Comparison of ENCODE assay signal across 1 cellular context in the genomic region with DNA sequence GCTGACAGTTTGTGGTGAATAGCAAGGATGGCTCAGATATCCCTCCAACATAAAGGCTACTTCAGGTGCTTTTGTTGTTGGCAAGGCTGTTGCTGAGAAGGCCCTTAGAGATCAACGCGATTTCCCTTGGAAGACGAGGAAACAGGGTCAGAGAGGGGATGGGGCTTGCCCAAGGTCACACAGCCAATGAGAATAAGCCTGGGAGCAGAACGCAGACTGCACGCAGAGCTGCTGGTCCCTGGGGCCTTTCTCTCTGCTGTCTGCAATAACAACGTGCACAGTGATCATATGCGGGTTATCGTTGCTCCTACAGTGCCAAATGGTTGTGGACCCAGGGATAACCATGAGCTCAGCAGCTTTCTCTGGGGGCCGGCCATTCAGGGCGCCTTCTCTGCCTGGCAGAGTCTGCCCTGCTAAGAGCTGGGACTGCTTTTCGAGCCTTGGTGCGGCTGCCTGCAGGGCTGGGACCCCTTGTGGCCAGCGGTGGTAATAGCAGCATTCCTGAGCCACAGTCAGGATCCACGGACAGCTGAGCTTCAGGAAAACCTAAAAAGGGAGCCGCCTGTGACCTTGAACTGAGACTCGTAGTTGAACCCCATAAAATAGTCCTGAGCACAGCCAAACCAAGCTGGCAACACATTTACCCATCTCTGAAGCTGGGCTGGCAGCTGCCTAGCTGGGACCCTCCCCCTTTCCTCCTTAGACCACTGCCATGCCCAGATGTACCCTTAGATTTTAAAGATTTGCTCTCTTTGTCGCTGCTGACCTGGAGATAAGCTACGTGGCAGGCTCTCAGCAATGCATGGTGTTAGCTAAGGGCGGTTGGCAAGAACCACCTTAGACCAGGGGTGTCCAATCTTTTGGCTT.
A peak's percentile ranks its signal among the peaks of the same experiment; 100 is the strongest.
TF ChIP-seq lines count a peak whose summit lies in the region.

No MANE protein-coding gene starts in this region.

TF ChIP-seq in HepG2, 621 proteins besides CTCF, POLR2A, EP300 and RAD21 (continued from another document):
- TF ChIP-seq, protein P1, sequence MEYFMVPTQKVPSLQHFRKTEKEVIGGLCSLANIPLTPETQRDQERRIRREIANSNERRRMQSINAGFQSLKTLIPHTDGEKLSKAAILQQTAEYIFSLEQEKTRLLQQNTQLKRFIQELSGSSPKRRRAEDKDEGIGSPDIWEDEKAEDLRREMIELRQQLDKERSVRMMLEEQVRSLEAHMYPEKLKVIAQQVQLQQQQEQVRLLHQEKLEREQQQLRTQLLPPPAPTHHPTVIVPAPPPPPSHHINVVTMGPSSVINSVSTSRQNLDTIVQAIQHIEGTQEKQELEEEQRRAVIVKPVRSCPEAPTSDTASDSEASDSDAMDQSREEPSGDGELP (IDR thresholded peaks at IDR 0.05; ENCODE audit: borderline replicate concordance, low read depth), result peak; percentile 48; the same call in 1 of the 2 replicates
- TF ChIP-seq TEAD3 (CRISPR knock-in tag; optimal IDR thresholded peaks at IDR 0.05; ENCODE audit: borderline replicate concordance) (peak; percentile 80), ZNF567 (CRISPR knock-in tag; IDR thresholded peaks at IDR 0.05; ENCODE audit: borderline replicate concordance) (0 out of 2 replicates have a peak, but pooled peaks have one; percentile 26), HOXA3 (CRISPR knock-in tag; IDR thresholded peaks at IDR 0.05) (0 out of 2 replicates have a peak, but pooled peaks have one; percentile 15), ZNF598 (CRISPR knock-in tag; IDR thresholded peaks at IDR 0.05; ENCODE audit: borderline replicate concordance) (0 out of 2 replicates have a peak, but pooled peaks have one; percentile 30), STAG1 (CRISPR knock-in tag; IDR thresholded peaks at IDR 0.05) (peak; percentile 62), SPEN (CRISPR knock-in tag; IDR thresholded peaks at IDR 0.05; ENCODE audit: low read depth) (peak; percentile 49; the same call in 1 of the 2 replicates), DMAP1 (CRISPR knock-in tag; IDR thresholded peaks at IDR 0.05) (no peak), GATAD2A (CRISPR knock-in tag; IDR thresholded peaks at IDR 0.05) (0 out of 2 replicates have a peak, but pooled peaks have one; percentile 21), XRCC5 (optimal IDR thresholded peaks at IDR 0.05; ENCODE audit: low read length) (peak; percentile 96)
- TF ChIP-seq, protein P2, sequence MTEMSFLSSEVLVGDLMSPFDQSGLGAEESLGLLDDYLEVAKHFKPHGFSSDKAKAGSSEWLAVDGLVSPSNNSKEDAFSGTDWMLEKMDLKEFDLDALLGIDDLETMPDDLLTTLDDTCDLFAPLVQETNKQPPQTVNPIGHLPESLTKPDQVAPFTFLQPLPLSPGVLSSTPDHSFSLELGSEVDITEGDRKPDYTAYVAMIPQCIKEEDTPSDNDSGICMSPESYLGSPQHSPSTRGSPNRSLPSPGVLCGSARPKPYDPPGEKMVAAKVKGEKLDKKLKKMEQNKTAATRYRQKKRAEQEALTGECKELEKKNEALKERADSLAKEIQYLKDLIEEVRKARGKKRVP (CRISPR knock-in tag; IDR thresholded peaks at IDR 0.05), result no peak
- TF ChIP-seq, protein P3, sequence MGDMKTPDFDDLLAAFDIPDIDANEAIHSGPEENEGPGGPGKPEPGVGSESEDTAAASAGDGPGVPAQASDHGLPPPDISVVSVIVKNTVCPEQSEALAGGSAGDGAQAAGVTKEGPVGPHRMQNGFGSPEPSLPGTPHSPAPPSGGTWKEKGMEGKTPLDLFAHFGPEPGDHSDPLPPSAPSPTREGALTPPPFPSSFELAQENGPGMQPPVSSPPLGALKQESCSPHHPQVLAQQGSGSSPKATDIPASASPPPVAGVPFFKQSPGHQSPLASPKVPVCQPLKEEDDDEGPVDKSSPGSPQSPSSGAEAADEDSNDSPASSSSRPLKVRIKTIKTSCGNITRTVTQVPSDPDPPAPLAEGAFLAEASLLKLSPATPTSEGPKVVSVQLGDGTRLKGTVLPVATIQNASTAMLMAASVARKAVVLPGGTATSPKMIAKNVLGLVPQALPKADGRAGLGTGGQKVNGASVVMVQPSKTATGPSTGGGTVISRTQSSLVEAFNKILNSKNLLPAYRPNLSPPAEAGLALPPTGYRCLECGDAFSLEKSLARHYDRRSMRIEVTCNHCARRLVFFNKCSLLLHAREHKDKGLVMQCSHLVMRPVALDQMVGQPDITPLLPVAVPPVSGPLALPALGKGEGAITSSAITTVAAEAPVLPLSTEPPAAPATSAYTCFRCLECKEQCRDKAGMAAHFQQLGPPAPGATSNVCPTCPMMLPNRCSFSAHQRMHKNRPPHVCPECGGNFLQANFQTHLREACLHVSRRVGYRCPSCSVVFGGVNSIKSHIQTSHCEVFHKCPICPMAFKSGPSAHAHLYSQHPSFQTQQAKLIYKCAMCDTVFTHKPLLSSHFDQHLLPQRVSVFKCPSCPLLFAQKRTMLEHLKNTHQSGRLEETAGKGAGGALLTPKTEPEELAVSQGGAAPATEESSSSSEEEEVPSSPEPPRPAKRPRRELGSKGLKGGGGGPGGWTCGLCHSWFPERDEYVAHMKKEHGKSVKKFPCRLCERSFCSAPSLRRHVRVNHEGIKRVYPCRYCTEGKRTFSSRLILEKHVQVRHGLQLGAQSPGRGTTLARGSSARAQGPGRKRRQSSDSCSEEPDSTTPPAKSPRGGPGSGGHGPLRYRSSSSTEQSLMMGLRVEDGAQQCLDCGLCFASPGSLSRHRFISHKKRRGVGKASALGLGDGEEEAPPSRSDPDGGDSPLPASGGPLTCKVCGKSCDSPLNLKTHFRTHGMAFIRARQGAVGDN (CRISPR knock-in tag; IDR thresholded peaks at IDR 0.05), result peak; percentile 49
- TF ChIP-seq, protein P4, sequence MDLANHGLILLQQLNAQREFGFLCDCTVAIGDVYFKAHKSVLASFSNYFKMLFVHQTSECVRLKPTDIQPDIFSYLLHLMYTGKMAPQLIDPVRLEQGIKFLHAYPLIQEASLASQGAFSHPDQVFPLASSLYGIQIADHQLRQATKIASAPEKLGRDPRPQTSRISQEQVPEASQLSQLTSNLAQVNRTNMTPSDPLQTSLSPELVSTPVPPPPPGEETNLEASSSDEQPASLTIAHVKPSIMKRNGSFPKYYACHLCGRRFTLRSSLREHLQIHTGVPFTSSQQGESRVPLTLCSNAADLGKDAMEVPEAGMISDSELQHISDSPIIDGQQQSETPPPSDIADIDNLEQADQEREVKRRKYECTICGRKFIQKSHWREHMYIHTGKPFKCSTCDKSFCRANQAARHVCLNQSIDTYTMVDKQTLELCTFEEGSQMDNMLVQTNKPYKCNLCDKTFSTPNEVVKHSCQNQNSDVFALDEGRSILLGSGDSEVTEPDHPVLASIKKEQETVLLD (CRISPR knock-in tag; IDR thresholded peaks at IDR 0.05; ENCODE audit: low read depth), result no peak
- TF ChIP-seq, protein P5, sequence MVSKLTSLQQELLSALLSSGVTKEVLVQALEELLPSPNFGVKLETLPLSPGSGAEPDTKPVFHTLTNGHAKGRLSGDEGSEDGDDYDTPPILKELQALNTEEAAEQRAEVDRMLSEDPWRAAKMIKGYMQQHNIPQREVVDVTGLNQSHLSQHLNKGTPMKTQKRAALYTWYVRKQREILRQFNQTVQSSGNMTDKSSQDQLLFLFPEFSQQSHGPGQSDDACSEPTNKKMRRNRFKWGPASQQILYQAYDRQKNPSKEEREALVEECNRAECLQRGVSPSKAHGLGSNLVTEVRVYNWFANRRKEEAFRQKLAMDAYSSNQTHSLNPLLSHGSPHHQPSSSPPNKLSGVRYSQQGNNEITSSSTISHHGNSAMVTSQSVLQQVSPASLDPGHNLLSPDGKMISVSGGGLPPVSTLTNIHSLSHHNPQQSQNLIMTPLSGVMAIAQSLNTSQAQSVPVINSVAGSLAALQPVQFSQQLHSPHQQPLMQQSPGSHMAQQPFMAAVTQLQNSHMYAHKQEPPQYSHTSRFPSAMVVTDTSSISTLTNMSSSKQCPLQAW (CRISPR knock-in tag; IDR thresholded peaks at IDR 0.05), result peak; percentile 34; the same call in 1 of the 2 replicates
- TF ChIP-seq, protein P6, sequence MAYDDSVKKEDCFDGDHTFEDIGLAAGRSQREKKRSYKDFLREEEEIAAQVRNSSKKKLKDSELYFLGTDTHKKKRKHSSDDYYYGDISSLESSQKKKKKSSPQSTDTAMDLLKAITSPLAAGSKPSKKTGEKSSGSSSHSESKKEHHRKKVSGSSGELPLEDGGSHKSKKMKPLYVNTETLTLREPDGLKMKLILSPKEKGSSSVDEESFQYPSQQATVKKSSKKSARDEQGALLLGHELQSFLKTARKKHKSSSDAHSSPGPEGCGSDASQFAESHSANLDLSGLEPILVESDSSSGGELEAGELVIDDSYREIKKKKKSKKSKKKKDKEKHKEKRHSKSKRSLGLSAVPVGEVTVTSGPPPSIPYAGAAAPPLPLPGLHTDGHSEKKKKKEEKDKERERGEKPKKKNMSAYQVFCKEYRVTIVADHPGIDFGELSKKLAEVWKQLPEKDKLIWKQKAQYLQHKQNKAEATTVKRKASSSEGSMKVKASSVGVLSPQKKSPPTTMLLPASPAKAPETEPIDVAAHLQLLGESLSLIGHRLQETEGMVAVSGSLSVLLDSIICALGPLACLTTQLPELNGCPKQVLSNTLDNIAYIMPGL (CRISPR knock-in tag; IDR thresholded peaks at IDR 0.05; ENCODE audit: borderline replicate concordance in 1 of 2, low read depth in 1 of 2), result peak in 1 of 2 experiments; percentile 25; a peak in 1 of 4 replicates
